In the genomic region with DNA sequence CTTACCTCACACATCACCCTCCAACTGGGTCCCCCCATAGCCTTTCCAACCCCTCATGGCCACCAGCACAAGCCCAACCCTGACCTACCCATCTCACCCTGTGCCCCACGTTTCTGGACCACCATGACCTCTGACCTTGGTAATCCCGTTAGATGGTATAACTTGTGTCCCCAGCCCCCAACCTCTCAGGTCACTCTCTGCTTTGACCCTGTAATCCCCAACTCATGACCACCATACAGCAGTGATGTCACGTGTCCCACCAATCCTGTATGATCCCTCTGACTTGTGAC, we compare ENCODE assay signal across 22 cellular contexts. TPM values are rescaled to one million over a fixed set of nuclear protein-coding genes. Genes with fewer than 3 reads are reported as not detected.
"Had no signal": no experiment of that assay in that cellular context is flagged by ENCODE, and none has a peak within 500 bp of the region (broad histone marks: within the 10 kb centered on the region; RNA-seq: fewer than 3 reads in every experiment).

No MANE protein-coding gene starts in this region.

- H3K4me1 Mint-ChIP-seq: immature natural killer cell, memory B cell had no signal

- H3K9me3 ChIP-seq: esophagus squamous epithelium, gastroesophageal sphincter, left ventricle myocardium inferior, lower lobe of right lung, right atrium auricular region had no signal

- H3K4me3 Mint-ChIP-seq: dendritic cell treated with granulocyte-macrophage colony-stimulating factor and Interleukin-4, amounts not matched to agents 40 ng/mL and 50 ng/mL, for 4 days; effector memory CD8-positive, alpha-beta T cell; immature natural killer cell; memory B cell; natural killer cell treated with Interleukin-12 subunit alpha and Interleukin-12 subunit beta and Interleukin-15 and Interleukin-18, amount 100 ng/mL, for 72 hours had no signal

- DNase-seq: effector memory CD8-positive, alpha-beta T cell; esophagus squamous epithelium; foreskin fibroblast; glutamatergic neuron; immature natural killer cell; kidney; left cardiac atrium; left ventricle myocardium inferior; lower lobe of right lung; midbrain; small intestine; stimulated activated CD4-positive, alpha-beta T cell treated with anti-CD3 and anti-CD28 coated beads, Interleukin-12 subunit alpha, Interleukin-12 subunit beta, amount 100 ng/mL, for 4 hours; stimulated activated naive CD4-positive, alpha-beta T cell; trophoblast cell had no signal

- H3K27ac ChIP-seq: esophagus squamous epithelium, gastroesophageal sphincter, left ventricle myocardium inferior, lower lobe of right lung, right atrium auricular region had no signal

- H3K36me3 Mint-ChIP-seq: natural killer cell treated with Interleukin-12 subunit alpha and Interleukin-12 subunit beta and Interleukin-15 and Interleukin-18, amount 100 ng/mL, for 72 hours had no signal

- H3K9me3 Mint-ChIP-seq: dendritic cell treated with granulocyte-macrophage colony-stimulating factor and Interleukin-4, amounts not matched to agents 40 ng/mL and 50 ng/mL, for 4 days; effector memory CD8-positive, alpha-beta T cell; immature natural killer cell; memory B cell; natural killer cell treated with Interleukin-12 subunit alpha and Interleukin-12 subunit beta and Interleukin-15 and Interleukin-18, amount 100 ng/mL, for 72 hours had no signal

- H3K4me1 ChIP-seq: gastroesophageal sphincter, left ventricle myocardium inferior, lower lobe of right lung, right atrium auricular region had no signal

- H3K4me3 ChIP-seq: esophagus squamous epithelium, gastroesophageal sphincter, left ventricle myocardium inferior, lower lobe of right lung, right atrium auricular region had no signal

- FAIRE-seq: colon, kidney, small intestine had no signal

- H3K27ac Mint-ChIP-seq: dendritic cell treated with granulocyte-macrophage colony-stimulating factor and Interleukin-4, amounts not matched to agents 40 ng/mL and 50 ng/mL, for 4 days; effector memory CD8-positive, alpha-beta T cell; immature natural killer cell; memory B cell; natural killer cell treated with Interleukin-12 subunit alpha and Interleukin-12 subunit beta and Interleukin-15 and Interleukin-18, amount 100 ng/mL, for 72 hours had no signal

RNA-seq across cellular contexts. Expression of gene KLC3, which starts 8.5 kb away (rescaled TPM):
- total RNA-seq: left ventricle myocardium inferior; natural killer cell treated with Interleukin-12 subunit alpha and Interleukin-12 subunit beta and Interleukin-15 and Interleukin-18, amount 100 ng/mL, for 72 hours; osteocyte had no signal

RNA-seq across cellular contexts. Expression of gene CKM, which starts 26.4 kb away (rescaled TPM):
- total RNA-seq: epithelial cell of proximal tubule, esophagus squamous epithelium, kidney, osteocyte had no signal
